Comparison of ENCODE assay signal across 8 cellular contexts in genomic region chr3:184379375-184380209, GRCh38. TPM values are rescaled to one million over a fixed set of nuclear protein-coding genes. Genes with fewer than 3 reads are reported as not detected.
A peak's percentile ranks its signal among the peaks of the same experiment; 100 is the strongest.
DNase-seq lines count a peak whose midpoint lies in the region; ATAC-seq and TF ChIP-seq lines count a peak whose summit lies in the region.

TSS of gene CHRD (plus strand) at chr3:184380054. CDS start at chr3:184380319, 265 bp downstream.

- no peak within 1 kb of the TSS for H3K27ac Mint-ChIP-seq in activated T-cell treated with anti-CD3 and anti-CD28 coated beads, Interleukin-2, amount 50 U/mL, for 24 hours

- H3K27me3 Mint-ChIP-seq in activated T-cell treated with anti-CD3 and anti-CD28 coated beads, Interleukin-2, amount 50 U/mL, for 24 hours = peaks cover 69% of the 10 kb centered on the region

- H3K9ac ChIP-seq in mucosa of rectum (ENCODE audit: low read depth in 1 of 2, low read length in 2 of 2) = peak within 1 kb of the TSS in 1 of 2 donors; percentile 31

- peak within 1 kb of the TSS; percentile 59 for H3K4me3 Mint-ChIP-seq in activated T-cell treated with anti-CD3 and anti-CD28 coated beads, Interleukin-2, amount 50 U/mL, for 24 hours

- TF ChIP-seq CTCF in upper lobe of left lung (IDR thresholded peaks at IDR 0.05) = no peak

- no peaks in the 10 kb centered on the region for H3K36me3 Mint-ChIP-seq in activated T-cell treated with anti-CD3 and anti-CD28 coated beads, Interleukin-2, amount 50 U/mL, for 24 hours (ENCODE audit: low read depth)

- H3K27ac ChIP-seq in effector memory CD4-positive, alpha-beta T cell (ENCODE audit: insufficient read depth, low read length, poor library complexity, severe bottlenecking) = no peak within 1 kb of the TSS
- H3K27ac ChIP-seq in mucosa of rectum (ENCODE audit: low read depth in 2 of 2, low read length in 2 of 2) = peak within 1 kb of the TSS; percentile 52 to 55
- peak within 1 kb of the TSS; percentile 24 to 73 (median 64) for H3K27ac ChIP-seq in upper lobe of left lung

- peaks cover 27% of the 10 kb centered on the region for H3K27me3 ChIP-seq in effector memory CD4-positive, alpha-beta T cell (replicated peaks; ENCODE audit: control insufficient read depth, insufficient read depth, low read length, poor library complexity, severe bottlenecking)
- peaks cover 33 to 47% of the 10 kb centered on the region in 2 donors for H3K27me3 ChIP-seq in mucosa of rectum (ENCODE audit: control insufficient read depth in 2 of 2, insufficient read depth in 2 of 2, low read length in 2 of 2)
- peaks cover 0 to 25% (median 15%) of the 10 kb centered on the region in 4 donors for H3K27me3 ChIP-seq in upper lobe of left lung

- H3K4me1 Mint-ChIP-seq in activated T-cell treated with anti-CD3 and anti-CD28 coated beads, Interleukin-2, amount 50 U/mL, for 24 hours (ENCODE audit: low read depth) = peaks cover 7% of the 10 kb centered on the region

- H3K36me3 ChIP-seq in effector memory CD4-positive, alpha-beta T cell (ENCODE audit: control insufficient read depth, insufficient read depth, low read length) = no peaks in the 10 kb centered on the region
- H3K36me3 ChIP-seq in mucosa of rectum (ENCODE audit: control insufficient read depth in 2 of 2, insufficient read depth in 2 of 2, low read length in 2 of 2) = no peaks in the 10 kb centered on the region
- no peaks in the 10 kb centered on the region for H3K36me3 ChIP-seq in upper lobe of left lung

- 53 to 59% methylated on average over 12 to 18 of the region's 73 CpGs for WGBS in upper lobe of left lung, 2 donors

- peak within 1 kb of the TSS; percentile 53 for H3K4me3 ChIP-seq in effector memory CD4-positive, alpha-beta T cell (ENCODE audit: insufficient read depth, low read depth, low read length, poor library complexity, severe bottlenecking)
- peak within 1 kb of the TSS; percentile 45 to 58 for H3K4me3 ChIP-seq in mucosa of rectum (ENCODE audit: low read length in 2 of 2)
- H3K4me3 ChIP-seq in upper lobe of left lung = peak within 1 kb of the TSS; percentile 37 to 55 (median 51)

- H3K4me1 ChIP-seq in effector memory CD4-positive, alpha-beta T cell (ENCODE audit: control insufficient read depth, insufficient read depth, low read length, poor library complexity, severe bottlenecking) = peaks cover 14% of the 10 kb centered on the region
- H3K4me1 ChIP-seq in mucosa of rectum (ENCODE audit: control insufficient read depth in 2 of 2, insufficient read depth in 2 of 2, low read length in 2 of 2) (peaks cover 8 to 10% of the 10 kb centered on the region in 2 donors), upper lobe of left lung (peaks cover 13 to 28% (median 18%) of the 10 kb centered on the region in 4 donors)

- ATAC-seq in upper lobe of left lung (ENCODE audit: low FRiP score in 2 of 2) (peak in 1 of 2 donors; percentile 62), GM18909 (IDR thresholded peaks at IDR 0.05; ENCODE audit: poor library complexity, unreplicated experiment) (no peak)

- no peak for TF ChIP-seq POLR2A in upper lobe of left lung (IDR thresholded peaks at IDR 0.05)

- H3K9me3 Mint-ChIP-seq in activated T-cell treated with anti-CD3 and anti-CD28 coated beads, Interleukin-2, amount 50 U/mL, for 24 hours = no peaks in the 10 kb centered on the region

- DNase-seq in activated T-cell treated with anti-CD3 and anti-CD28 coated beads, Interleukin-2, amount 50 U/mL, for 24 hours = no peak
- no peak for DNase-seq in activated T-cell treated with anti-CD3 and anti-CD28 coated beads for 4 hours
- no peak for DNase-seq in effector memory CD4-positive, alpha-beta T cell
- DNase-seq in upper lobe of left lung = no peak
- no peak for DNase-seq in midbrain (lab: John Stamatoyannopoulos, UW)
- DNase-seq in cerebellar cortex (ENCODE audit: low spot score) = no peak

- H3K9me3 ChIP-seq in effector memory CD4-positive, alpha-beta T cell (ENCODE audit: control insufficient read depth, low read length) = no peaks in the 10 kb centered on the region
- no peaks in the 10 kb centered on the region for H3K9me3 ChIP-seq in mucosa of rectum (ENCODE audit: control insufficient read depth in 2 of 2, low read length in 2 of 2)
- H3K9me3 ChIP-seq in upper lobe of left lung = no peaks in the 10 kb centered on the region

- no peak for TF ChIP-seq EP300 in upper lobe of left lung (IDR thresholded peaks at IDR 0.05)

RNA-seq across cellular contexts. Expression of gene CHRD, which starts in this region (rescaled TPM):
- 10 to 100 TPM in 1 of 6 donors, 1 to 10 TPM in 5; 2.1 to 40.9 (median 4.3) TPM for total RNA-seq in upper lobe of left lung
